1 cellular context compared by ENCODE assay signal in the genomic region with DNA sequence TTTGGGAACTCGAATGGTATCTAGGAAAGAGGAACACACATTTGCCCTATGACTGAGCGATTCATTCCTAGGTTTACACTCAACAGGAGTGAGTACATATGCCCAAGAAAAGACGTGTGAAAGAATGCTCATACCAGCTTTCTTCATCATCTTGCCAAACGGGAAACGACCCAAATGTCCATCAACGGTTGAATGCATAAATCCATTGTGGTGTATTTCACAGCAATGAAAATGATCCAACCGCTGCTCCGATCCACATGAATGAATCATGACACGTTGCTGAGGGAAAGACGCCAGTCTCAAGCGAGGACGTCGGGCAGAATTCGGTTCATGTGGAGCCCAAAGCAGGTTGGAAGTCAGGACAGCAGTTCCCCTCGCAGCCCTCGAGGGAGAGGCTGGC.
TF ChIP-seq lines count a peak whose summit lies in the region.

No MANE protein-coding gene starts in this region.

TF ChIP-seq in HepG2, 621 proteins besides CTCF, POLR2A, EP300 and RAD21 (continued from another document):
- TF ChIP-seq, protein P1, sequence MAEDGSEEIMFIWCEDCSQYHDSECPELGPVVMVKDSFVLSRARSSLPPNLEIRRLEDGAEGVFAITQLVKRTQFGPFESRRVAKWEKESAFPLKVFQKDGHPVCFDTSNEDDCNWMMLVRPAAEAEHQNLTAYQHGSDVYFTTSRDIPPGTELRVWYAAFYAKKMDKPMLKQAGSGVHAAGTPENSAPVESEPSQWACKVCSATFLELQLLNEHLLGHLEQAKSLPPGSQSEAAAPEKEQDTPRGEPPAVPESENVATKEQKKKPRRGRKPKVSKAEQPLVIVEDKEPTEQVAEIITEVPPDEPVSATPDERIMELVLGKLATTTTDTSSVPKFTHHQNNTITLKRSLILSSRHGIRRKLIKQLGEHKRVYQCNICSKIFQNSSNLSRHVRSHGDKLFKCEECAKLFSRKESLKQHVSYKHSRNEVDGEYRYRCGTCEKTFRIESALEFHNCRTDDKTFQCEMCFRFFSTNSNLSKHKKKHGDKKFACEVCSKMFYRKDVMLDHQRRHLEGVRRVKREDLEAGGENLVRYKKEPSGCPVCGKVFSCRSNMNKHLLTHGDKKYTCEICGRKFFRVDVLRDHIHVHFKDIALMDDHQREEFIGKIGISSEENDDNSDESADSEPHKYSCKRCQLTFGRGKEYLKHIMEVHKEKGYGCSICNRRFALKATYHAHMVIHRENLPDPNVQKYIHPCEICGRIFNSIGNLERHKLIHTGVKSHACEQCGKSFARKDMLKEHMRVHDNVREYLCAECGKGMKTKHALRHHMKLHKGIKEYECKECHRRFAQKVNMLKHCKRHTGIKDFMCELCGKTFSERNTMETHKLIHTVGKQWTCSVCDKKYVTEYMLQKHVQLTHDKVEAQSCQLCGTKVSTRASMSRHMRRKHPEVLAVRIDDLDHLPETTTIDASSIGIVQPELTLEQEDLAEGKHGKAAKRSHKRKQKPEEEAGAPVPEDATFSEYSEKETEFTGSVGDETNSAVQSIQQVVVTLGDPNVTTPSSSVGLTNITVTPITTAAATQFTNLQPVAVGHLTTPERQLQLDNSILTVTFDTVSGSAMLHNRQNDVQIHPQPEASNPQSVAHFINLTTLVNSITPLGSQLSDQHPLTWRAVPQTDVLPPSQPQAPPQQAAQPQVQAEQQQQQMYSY (CRISPR knock-in tag; IDR thresholded peaks at IDR 0.05), result no peak
- TF ChIP-seq ZNF143 (CRISPR knock-in tag; IDR thresholded peaks at IDR 0.05) (no peak), ZNF550 (CRISPR knock-in tag; IDR thresholded peaks at IDR 0.05; ENCODE audit: borderline replicate concordance) (no peak), ASH2L (IDR thresholded peaks at IDR 0.05; ENCODE audit: insufficient read length, low read depth, low read length) (no peak), SP5 (CRISPR knock-in tag; IDR thresholded peaks at IDR 0.05; ENCODE audit: borderline replicate concordance, low read depth) (no peak), MED13 (CRISPR knock-in tag; IDR thresholded peaks at IDR 0.05) (no peak), HNF4G (IDR thresholded peaks at IDR 0.05; ENCODE audit: borderline replicate concordance, low read depth, low read length) (no peak), HNF4G (CRISPR knock-in tag; IDR thresholded peaks at IDR 0.05; ENCODE audit: borderline replicate concordance, low read depth) (no peak), ZNF598 (CRISPR knock-in tag; IDR thresholded peaks at IDR 0.05; ENCODE audit: borderline replicate concordance) (no peak), ZNF337 (CRISPR knock-in tag; IDR thresholded peaks at IDR 0.05; ENCODE audit: borderline replicate concordance, low read depth) (no peak)
